In genomic region chr6:110044093-110044492, GRCh38 we compare ENCODE assay signal across 28 cellular contexts.
DNase-seq lines count a peak whose midpoint lies in the region; ATAC-seq and TF ChIP-seq lines count a peak whose summit lies in the region.
"Had no signal": no experiment of that assay in that cellular context is flagged by ENCODE, and none has a peak within 500 bp of the region (broad histone marks: within the 10 kb centered on the region; RNA-seq: fewer than 3 reads in every experiment).

No MANE protein-coding gene starts in this region.

- peaks cover 23% of the 10 kb centered on the region for H3K4me1 Mint-ChIP-seq in stimulated activated memory B cell treated with anti-CD40 and anti-IgM and Interleukin-4, amounts not matched to agents 10 μg/mL and 1 μg/mL and 100 μg/mL, for 72 hours

- peaks cover 0 to 8% (median 2%) of the 10 kb centered on the region in 4 donors for H3K4me1 ChIP-seq in tibial artery
- H3K4me1 ChIP-seq: ascending aorta, colonic mucosa, neural progenitor cell had no signal

- H3K9me3 Mint-ChIP-seq in stimulated activated memory B cell treated with anti-CD40 and anti-IgM and Interleukin-4, amounts not matched to agents 10 μg/mL and 1 μg/mL and 100 μg/mL, for 72 hours = no peaks in the 10 kb centered on the region

- H3K36me3 ChIP-seq in tibial artery = no peaks in the 10 kb centered on the region
- H3K36me3 ChIP-seq: ascending aorta, colonic mucosa, esophagus muscularis mucosa, heart left ventricle, left ventricle myocardium inferior, neural progenitor cell, right atrium auricular region, WERI-Rb-1 had no signal

- ATAC-seq in stimulated activated memory B cell treated with anti-CD40 and anti-IgM and Interleukin-4, amounts not matched to agents 10 μg/mL and 1 μg/mL and 100 μg/mL, for 72 hours = no peak
- no peak for ATAC-seq in HG03469 (IDR thresholded peaks at IDR 0.05; ENCODE audit: unreplicated experiment)
- ATAC-seq: heart left ventricle; stimulated activated naive CD8-positive, alpha-beta T cell treated with anti-CD3 and anti-CD28 coated beads, Interleukin-15, Interleukin-2, amounts not matched to agents 100 U/mL and 50 U/mL, for 24 hours had no signal

- DNase-seq in NCI-H748 (lab: John Stamatoyannopoulos, UW; ENCODE audit: unreplicated experiment) (peak; percentile 59), NCI-H748 treated with DMSO at 0.1 percent for 48 hours (lab: John Stamatoyannopoulos, UW) (no peak), NCI-H510A treated with DMSO at 0.1 percent for 48 hours (lab: John Stamatoyannopoulos, UW) (peak; percentile 0), coronary artery (ENCODE audit: low spot score) (peak; percentile 17), tibial artery (no peak)
- no peak for DNase-seq in stimulated activated CD4-positive, alpha-beta T cell treated with anti-CD3 and anti-CD28 coated beads, Interleukin-12 subunit alpha, Interleukin-12 subunit beta, amount 100 ng/mL, for 4 hours
- DNase-seq: activated CD4-positive, alpha-beta T cell treated with anti-CD3 and anti-CD28 coated beads for 4 hours; CD4-positive, alpha-beta T cell; colonic mucosa; foreskin fibroblast; H7; heart left ventricle; islet precursor cell; left ventricle myocardium inferior; NCI-H146; NCI-H526; small intestine; stimulated activated naive CD8-positive, alpha-beta T cell treated with anti-CD3 and anti-CD28 coated beads, Interleukin-15, Interleukin-2, amounts not matched to agents 100 U/mL and 50 U/mL, for 24 hours; T-helper 9 cell; WERI-Rb-1 had no signal

- H3K27ac Mint-ChIP-seq in stimulated activated memory B cell treated with anti-CD40 and anti-IgM and Interleukin-4, amounts not matched to agents 10 μg/mL and 1 μg/mL and 100 μg/mL, for 72 hours = peak overlapping the region; percentile 52
- H3K27ac Mint-ChIP-seq: activated naive CD8-positive, alpha-beta T cell; CD4-positive, alpha-beta T cell had no signal

- peaks cover 0 to 5% (median 0%) of the 10 kb centered on the region in 3 donors for H3K9me3 ChIP-seq in tibial artery
- H3K9me3 ChIP-seq: ascending aorta, colonic mucosa, esophagus muscularis mucosa, right atrium auricular region had no signal

- no peaks in the 10 kb centered on the region for H3K27me3 ChIP-seq in tibial artery
- H3K27me3 ChIP-seq: ascending aorta, colonic mucosa, neural progenitor cell, right atrium auricular region had no signal

- intact Hi-C loops in tibial artery (cut with DNase I; ENCODE audit: low total_unique reads) = no loop called here

- H3K4me3 Mint-ChIP-seq in stimulated activated memory B cell treated with anti-CD40 and anti-IgM and Interleukin-4, amounts not matched to agents 10 μg/mL and 1 μg/mL and 100 μg/mL, for 72 hours = no peak overlapping the region
- H3K4me3 Mint-ChIP-seq: activated naive CD8-positive, alpha-beta T cell; CD4-positive, alpha-beta T cell; neural progenitor cell had no signal

- H3K27me3 Mint-ChIP-seq in stimulated activated memory B cell treated with anti-CD40 and anti-IgM and Interleukin-4, amounts not matched to agents 10 μg/mL and 1 μg/mL and 100 μg/mL, for 72 hours = no peaks in the 10 kb centered on the region
- H3K27me3 Mint-ChIP-seq: activated naive CD8-positive, alpha-beta T cell; CD4-positive, alpha-beta T cell had no signal

- no peak for TF ChIP-seq CTCF in coronary artery (IDR thresholded peaks at IDR 0.05)
- TF ChIP-seq CTCF in tibial artery (IDR thresholded peaks at IDR 0.05) = no peak

- no peak overlapping the region for H3K4me3 ChIP-seq in coronary artery
- H3K4me3 ChIP-seq in tibial artery = no peak overlapping the region
- H3K4me3 ChIP-seq: ascending aorta, colonic mucosa, esophagus muscularis mucosa, heart left ventricle, left ventricle myocardium inferior, neural progenitor cell, right atrium auricular region had no signal

- H3K27ac ChIP-seq in coronary artery (no peak overlapping the region), tibial artery (no peak overlapping the region)
- H3K27ac ChIP-seq: ascending aorta, colonic mucosa, esophagus muscularis mucosa, heart left ventricle, KMS-11, left ventricle myocardium inferior, neural progenitor cell, right atrium auricular region, WERI-Rb-1 had no signal

- no peaks in the 10 kb centered on the region for H3K36me3 Mint-ChIP-seq in stimulated activated memory B cell treated with anti-CD40 and anti-IgM and Interleukin-4, amounts not matched to agents 10 μg/mL and 1 μg/mL and 100 μg/mL, for 72 hours
- H3K36me3 Mint-ChIP-seq: activated naive CD8-positive, alpha-beta T cell; neural progenitor cell had no signal

Comparison
In these comparisons a context has a peak if more than half of its experiments do, and no peak if none do; other contexts are left out.
1. DNase-seq: peak in NCI-H748 (single experiment), NCI-H510A treated with DMSO at 0.1 percent for 48 hours (single experiment) and coronary artery (single experiment); none in NCI-H748 treated with DMSO at 0.1 percent for 48 hours (single experiment), stimulated activated CD4-positive, alpha-beta T cell treated with anti-CD3 and anti-CD28 coated beads, Interleukin-12 subunit alpha, Interleukin-12 subunit beta, amount 100 ng/mL, for 4 hours (single experiment) and tibial artery (0 of 2).